ENCODE assay signal across 1 cellular context in the genomic region with DNA sequence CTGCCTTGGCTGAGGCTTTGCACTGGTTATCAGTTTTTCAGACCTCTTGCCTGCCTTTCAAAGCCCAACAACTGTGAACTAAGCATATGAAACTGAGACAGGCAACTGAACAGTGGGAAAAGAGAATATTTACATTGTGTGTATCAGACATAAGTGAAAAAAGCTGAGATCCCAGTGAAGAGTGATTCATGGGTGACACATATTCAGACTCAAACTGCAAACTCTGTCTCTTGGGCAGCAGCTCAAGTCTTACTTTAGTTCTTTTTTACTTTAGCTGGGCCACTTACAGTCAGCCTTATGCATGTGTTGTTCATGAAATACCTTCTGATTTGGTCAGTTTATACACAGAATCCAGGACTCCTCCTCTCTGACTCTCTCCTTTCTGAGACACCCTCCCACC.
TF ChIP-seq lines count a peak whose summit lies in the region.

No MANE protein-coding gene starts in this region.

TF ChIP-seq in GM23338, 12 proteins besides CTCF, POLR2A, EP300 and RAD21 (continued from another document):
- TF ChIP-seq, protein P1, sequence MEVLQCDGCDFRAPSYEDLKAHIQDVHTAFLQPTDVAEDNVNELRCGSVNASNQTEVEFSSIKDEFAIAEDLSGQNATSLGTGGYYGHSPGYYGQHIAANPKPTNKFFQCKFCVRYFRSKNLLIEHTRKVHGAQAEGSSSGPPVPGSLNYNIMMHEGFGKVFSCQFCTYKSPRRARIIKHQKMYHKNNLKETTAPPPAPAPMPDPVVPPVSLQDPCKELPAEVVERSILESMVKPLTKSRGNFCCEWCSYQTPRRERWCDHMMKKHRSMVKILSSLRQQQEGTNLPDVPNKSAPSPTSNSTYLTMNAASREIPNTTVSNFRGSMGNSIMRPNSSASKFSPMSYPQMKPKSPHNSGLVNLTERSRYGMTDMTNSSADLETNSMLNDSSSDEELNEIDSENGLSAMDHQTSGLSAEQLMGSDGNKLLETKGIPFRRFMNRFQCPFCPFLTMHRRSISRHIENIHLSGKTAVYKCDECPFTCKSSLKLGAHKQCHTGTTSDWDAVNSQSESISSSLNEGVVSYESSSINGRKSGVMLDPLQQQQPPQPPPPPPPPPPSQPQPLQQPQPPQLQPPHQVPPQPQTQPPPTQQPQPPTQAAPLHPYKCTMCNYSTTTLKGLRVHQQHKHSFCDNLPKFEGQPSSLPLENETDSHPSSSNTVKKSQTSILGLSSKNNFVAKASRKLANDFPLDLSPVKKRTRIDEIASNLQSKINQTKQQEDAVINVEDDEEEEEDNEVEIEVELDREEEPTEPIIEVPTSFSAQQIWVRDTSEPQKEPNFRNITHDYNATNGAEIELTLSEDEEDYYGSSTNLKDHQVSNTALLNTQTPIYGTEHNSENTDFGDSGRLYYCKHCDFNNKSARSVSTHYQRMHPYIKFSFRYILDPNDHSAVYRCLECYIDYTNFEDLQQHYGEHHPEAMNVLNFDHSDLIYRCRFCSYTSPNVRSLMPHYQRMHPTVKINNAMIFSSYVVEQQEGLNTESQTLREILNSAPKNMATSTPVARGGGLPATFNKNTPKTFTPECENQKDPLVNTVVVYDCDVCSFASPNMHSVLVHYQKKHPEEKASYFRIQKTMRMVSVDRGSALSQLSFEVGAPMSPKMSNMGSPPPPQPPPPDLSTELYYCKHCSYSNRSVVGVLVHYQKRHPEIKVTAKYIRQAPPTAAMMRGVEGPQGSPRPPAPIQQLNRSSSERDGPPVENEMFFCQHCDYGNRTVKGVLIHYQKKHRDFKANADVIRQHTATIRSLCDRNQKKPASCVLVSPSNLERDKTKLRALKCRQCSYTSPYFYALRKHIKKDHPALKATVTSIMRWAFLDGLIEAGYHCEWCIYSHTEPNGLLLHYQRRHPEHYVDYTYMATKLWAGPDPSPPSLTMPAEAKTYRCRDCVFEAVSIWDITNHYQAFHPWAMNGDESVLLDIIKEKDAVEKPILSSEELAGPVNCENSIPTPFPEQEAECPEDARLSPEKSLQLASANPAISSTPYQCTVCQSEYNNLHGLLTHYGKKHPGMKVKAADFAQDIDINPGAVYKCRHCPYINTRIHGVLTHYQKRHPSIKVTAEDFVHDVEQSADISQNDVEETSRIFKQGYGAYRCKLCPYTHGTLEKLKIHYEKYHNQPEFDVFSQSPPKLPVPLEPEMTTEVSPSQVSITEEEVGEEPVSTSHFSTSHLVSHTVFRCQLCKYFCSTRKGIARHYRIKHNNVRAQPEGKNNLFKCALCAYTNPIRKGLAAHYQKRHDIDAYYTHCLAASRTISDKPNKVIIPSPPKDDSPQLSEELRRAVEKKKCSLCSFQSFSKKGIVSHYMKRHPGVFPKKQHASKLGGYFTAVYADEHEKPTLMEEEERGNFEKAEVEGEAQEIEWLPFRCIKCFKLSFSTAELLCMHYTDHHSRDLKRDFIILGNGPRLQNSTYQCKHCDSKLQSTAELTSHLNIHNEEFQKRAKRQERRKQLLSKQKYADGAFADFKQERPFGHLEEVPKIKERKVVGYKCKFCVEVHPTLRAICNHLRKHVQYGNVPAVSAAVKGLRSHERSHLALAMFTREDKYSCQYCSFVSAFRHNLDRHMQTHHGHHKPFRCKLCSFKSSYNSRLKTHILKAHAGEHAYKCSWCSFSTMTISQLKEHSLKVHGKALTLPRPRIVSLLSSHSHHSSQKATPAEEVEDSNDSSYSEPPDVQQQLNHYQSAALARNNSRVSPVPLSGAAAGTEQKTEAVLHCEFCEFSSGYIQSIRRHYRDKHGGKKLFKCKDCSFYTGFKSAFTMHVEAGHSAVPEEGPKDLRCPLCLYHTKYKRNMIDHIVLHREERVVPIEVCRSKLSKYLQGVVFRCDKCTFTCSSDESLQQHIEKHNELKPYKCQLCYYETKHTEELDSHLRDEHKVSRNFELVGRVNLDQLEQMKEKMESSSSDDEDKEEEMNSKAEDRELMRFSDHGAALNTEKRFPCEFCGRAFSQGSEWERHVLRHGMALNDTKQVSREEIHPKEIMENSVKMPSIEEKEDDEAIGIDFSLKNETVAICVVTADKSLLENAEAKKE (CRISPR knock-in tag; IDR thresholded peaks at IDR 0.05), result no peak
